ENCODE assay signal across 40 cellular contexts in the genomic region with DNA sequence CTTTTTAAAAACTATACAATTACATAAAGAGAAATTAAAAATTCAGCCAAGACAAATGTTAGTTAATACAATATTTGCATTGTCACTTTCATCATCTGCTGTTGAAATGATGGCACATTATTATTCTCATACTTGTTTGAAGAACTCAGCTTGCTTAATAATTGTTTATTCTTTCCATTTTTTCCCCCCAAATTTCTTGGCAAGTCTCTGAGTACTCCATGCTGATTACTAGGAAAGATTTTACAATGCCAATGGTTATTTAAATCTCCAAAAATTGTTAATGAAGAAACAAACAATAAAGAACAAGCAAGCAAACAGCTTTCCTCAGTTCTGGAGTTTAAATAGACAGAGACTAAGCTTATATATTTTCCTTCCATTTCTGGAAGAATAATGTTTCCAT. TPM values are rescaled to one million over a fixed set of nuclear protein-coding genes. Genes with fewer than 3 reads are reported as not detected.
"Had no signal": no experiment of that assay in that cellular context is flagged by ENCODE, and none has a peak within 500 bp of the region (broad histone marks: within the 10 kb centered on the region; RNA-seq: fewer than 3 reads in every experiment).

No MANE protein-coding gene starts in this region.

- DNase-seq: activated CD4-positive, alpha-beta memory T cell treated with anti-CD3 and anti-CD28 coated beads, Interleukin-2, amount 10 ng/mL, durations not matched to agents 7 days and 5 days; activated CD4-positive, alpha-beta T cell treated with anti-CD3 and anti-CD28 coated beads for 1 hour; activated CD4-positive, alpha-beta T cell treated with anti-CD3 and anti-CD28 coated beads for 36 hours; activated CD4-positive, alpha-beta T cell treated with anti-CD3 and anti-CD28 coated beads for 48 hours; activated CD4-positive, alpha-beta T cell treated with anti-CD3 and anti-CD28 coated beads, Interleukin-2, amount 10 ng/mL, durations not matched to agents 7 days and 5 days; activated CD4-positive, alpha-beta T cell treated with anti-CD3 and anti-CD28 coated beads, Interleukin-2, amount 50 U/mL, for 48 hours; activated CD4-positive, CD25-positive, alpha-beta regulatory T cell; activated CD8-positive, alpha-beta memory T cell treated with anti-CD3 and anti-CD28 coated beads for 24 hours; activated CD8-positive, alpha-beta memory T cell treated with anti-CD3 and anti-CD28 coated beads, Interleukin-2, amount 10 ng/mL, durations not matched to agents 7 days and 5 days; activated CD8-positive, alpha-beta memory T cell treated with anti-CD3 and anti-CD28 coated beads, Interleukin-2, amount 50 U/mL, for 48 hours; activated CD8-positive, alpha-beta T cell treated with anti-CD3 and anti-CD28 coated beads, Interleukin-2, amount 10 ng/mL, durations not matched to agents 7 days and 5 days; activated effector memory CD4-positive, alpha-beta T cell treated with Interleukin-2 at 50 U/mL for 16 hours; activated gamma-delta T cell; activated naive CD4-positive, alpha-beta T cell treated with anti-CD3 and anti-CD28 coated beads, Interleukin-2, amount 10 ng/mL, durations not matched to agents 7 days and 5 days; activated naive CD4-positive, alpha-beta T cell treated with Interleukin-2 at 50 U/mL for 16 hours; activated naive CD8-positive, alpha-beta T cell treated with anti-CD3 and anti-CD28 coated beads, Interleukin-2, amount 10 ng/mL, durations not matched to agents 7 days and 5 days; activated naive CD8-positive, alpha-beta T cell treated with anti-CD3 and anti-CD28 coated beads, Interleukin-2, amount 50 U/mL, for 24 hours; activated T-cell treated with anti-CD3 and anti-CD28 coated beads, Interleukin-2, amount 50 U/mL, for 24 hours; activated T-cell treated with anti-CD3 and anti-CD28 coated beads, Interleukin-2, amount 50 U/mL, for 48 hours; amygdala; anterior cingulate cortex; caudate nucleus; cerebellar nuclear complex; T-helper 1 cell; T-helper 2 cell; T-helper 9 cell; WERI-Rb-1 had no signal

- H3K36me3 ChIP-seq: ascending aorta, cardiac muscle cell, WERI-Rb-1 had no signal

- H3K27ac Mint-ChIP-seq: activated CD4-positive, alpha-beta memory T cell treated with anti-CD3 and anti-CD28 coated beads, Interleukin-2, amount 10 ng/mL, durations not matched to agents 7 days and 5 days; activated CD4-positive, alpha-beta T cell treated with anti-CD3 and anti-CD28 coated beads for 36 hours; activated CD4-positive, alpha-beta T cell treated with anti-CD3 and anti-CD28 coated beads, Interleukin-2, amount 10 ng/mL, durations not matched to agents 7 days and 5 days; activated CD8-positive, alpha-beta memory T cell treated with anti-CD3 and anti-CD28 coated beads, Interleukin-2, amount 10 ng/mL, durations not matched to agents 7 days and 5 days; activated CD8-positive, alpha-beta T cell treated with anti-CD3 and anti-CD28 coated beads, Interleukin-2, amount 10 ng/mL, durations not matched to agents 7 days and 5 days; activated naive CD4-positive, alpha-beta T cell treated with anti-CD3 and anti-CD28 coated beads, Interleukin-2, amount 10 ng/mL, durations not matched to agents 7 days and 5 days; activated naive CD4-positive, alpha-beta T cell treated with anti-CD3 and anti-CD28 coated beads, Interleukin-2, amount 50 U/mL, for 24 hours; activated naive CD8-positive, alpha-beta T cell; activated naive CD8-positive, alpha-beta T cell treated with anti-CD3 and anti-CD28 coated beads, Interleukin-2, amount 10 ng/mL, durations not matched to agents 7 days and 5 days; activated naive CD8-positive, alpha-beta T cell treated with anti-CD3 and anti-CD28 coated beads, Interleukin-2, amount 50 U/mL, for 24 hours; activated T-cell treated with anti-CD3 and anti-CD28 coated beads, Interleukin-2, amount 50 U/mL, for 24 hours; activated T-helper 2 cell treated with anti-CD3 and anti-CD28 coated beads, Interferon-gamma antibody, Interleukin-2, Interleukin-4, amounts not matched to agents 10 μg/mL and 5 μg/mL and 100 μg/mL, durations not matched to agents 14 hours and 24 hours and 36 hours; brain; T-helper 1 cell treated with Interleukin-12 subunit alpha and Interleukin-12 subunit beta and Interleukin-4 antibody, amounts not matched to agents 30 μg/mL and 1 μg/mL, for 36 hours; T-helper 2 cell treated with Interferon-gamma antibody and Interleukin-4, amounts not matched to agents 5 μg/mL and 100 μg/mL, for 36 hours; WTC11 had no signal

- H3K4me3 Mint-ChIP-seq: activated CD4-positive, alpha-beta memory T cell treated with anti-CD3 and anti-CD28 coated beads, Interleukin-2, amount 10 ng/mL, durations not matched to agents 7 days and 5 days; activated CD4-positive, alpha-beta T cell treated with anti-CD3 and anti-CD28 coated beads for 36 hours; activated CD4-positive, alpha-beta T cell treated with anti-CD3 and anti-CD28 coated beads, Interleukin-2, amount 10 ng/mL, durations not matched to agents 7 days and 5 days; activated CD8-positive, alpha-beta memory T cell treated with anti-CD3 and anti-CD28 coated beads, Interleukin-2, amount 10 ng/mL, durations not matched to agents 7 days and 5 days; activated CD8-positive, alpha-beta T cell treated with anti-CD3 and anti-CD28 coated beads, Interleukin-2, amount 10 ng/mL, durations not matched to agents 7 days and 5 days; activated naive CD4-positive, alpha-beta T cell treated with anti-CD3 and anti-CD28 coated beads, Interleukin-2, amount 10 ng/mL, durations not matched to agents 7 days and 5 days; activated naive CD4-positive, alpha-beta T cell treated with anti-CD3 and anti-CD28 coated beads, Interleukin-2, amount 50 U/mL, for 24 hours; activated naive CD8-positive, alpha-beta T cell; activated naive CD8-positive, alpha-beta T cell treated with anti-CD3 and anti-CD28 coated beads, Interleukin-2, amount 10 ng/mL, durations not matched to agents 7 days and 5 days; activated naive CD8-positive, alpha-beta T cell treated with anti-CD3 and anti-CD28 coated beads, Interleukin-2, amount 50 U/mL, for 24 hours; activated T-cell treated with anti-CD3 and anti-CD28 coated beads, Interleukin-2, amount 50 U/mL, for 24 hours; brain; central memory CD8-positive, alpha-beta T cell; T-helper 1 cell treated with Interleukin-12 subunit alpha and Interleukin-12 subunit beta and Interleukin-4 antibody, amounts not matched to agents 30 μg/mL and 1 μg/mL, for 36 hours; T-helper 2 cell treated with Interferon-gamma antibody and Interleukin-4, amounts not matched to agents 5 μg/mL and 100 μg/mL, for 36 hours; WTC11 had no signal

- H3K27me3 ChIP-seq: ascending aorta, cardiac muscle cell had no signal

- ATAC-seq: activated CD4-positive, alpha-beta T cell treated with anti-CD3 and anti-CD28 coated beads for 36 hours; activated CD4-positive, CD25-positive, alpha-beta regulatory T cell treated with anti-CD3 and anti-CD28 coated beads, Interleukin-2, amount 50 U/mL, for 24 hours; activated CD8-positive, alpha-beta memory T cell treated with anti-CD3 and anti-CD28 coated beads, Interleukin-2, amount 10 ng/mL, durations not matched to agents 7 days and 5 days; activated CD8-positive, alpha-beta T cell treated with anti-CD3 and anti-CD28 coated beads, Interleukin-2, amount 10 ng/mL, durations not matched to agents 7 days and 5 days; activated naive CD8-positive, alpha-beta T cell treated with anti-CD3 and anti-CD28 coated beads, Interleukin-2, amount 50 U/mL, for 24 hours; WTC11 had no signal

- H3K4me3 ChIP-seq: ascending aorta, cardiac muscle cell had no signal

- H3K27ac ChIP-seq: ascending aorta, cardiac muscle cell, WERI-Rb-1 had no signal

- H3K4me1 ChIP-seq: ascending aorta had no signal

- H3K27me3 Mint-ChIP-seq: activated naive CD4-positive, alpha-beta T cell treated with anti-CD3 and anti-CD28 coated beads, Interleukin-2, amount 10 ng/mL, durations not matched to agents 7 days and 5 days; central memory CD8-positive, alpha-beta T cell had no signal

- H3K36me3 Mint-ChIP-seq: activated CD8-positive, alpha-beta memory T cell treated with anti-CD3 and anti-CD28 coated beads, Interleukin-2, amount 10 ng/mL, durations not matched to agents 7 days and 5 days; activated naive CD4-positive, alpha-beta T cell treated with anti-CD3 and anti-CD28 coated beads, Interleukin-2, amount 10 ng/mL, durations not matched to agents 7 days and 5 days; activated naive CD4-positive, alpha-beta T cell treated with anti-CD3 and anti-CD28 coated beads, Interleukin-2, amount 50 U/mL, for 24 hours; activated naive CD8-positive, alpha-beta T cell; activated naive CD8-positive, alpha-beta T cell treated with anti-CD3 and anti-CD28 coated beads, Interleukin-2, amount 10 ng/mL, durations not matched to agents 7 days and 5 days; brain had no signal

- H3K9me3 ChIP-seq: ascending aorta had no signal

- H3K9me3 Mint-ChIP-seq: activated CD4-positive, alpha-beta memory T cell treated with anti-CD3 and anti-CD28 coated beads, Interleukin-2, amount 10 ng/mL, durations not matched to agents 7 days and 5 days; activated CD4-positive, alpha-beta T cell treated with anti-CD3 and anti-CD28 coated beads, Interleukin-2, amount 10 ng/mL, durations not matched to agents 7 days and 5 days; activated naive CD4-positive, alpha-beta T cell treated with anti-CD3 and anti-CD28 coated beads, Interleukin-2, amount 10 ng/mL, durations not matched to agents 7 days and 5 days; activated naive CD8-positive, alpha-beta T cell treated with anti-CD3 and anti-CD28 coated beads, Interleukin-2, amount 10 ng/mL, durations not matched to agents 7 days and 5 days; activated naive CD8-positive, alpha-beta T cell treated with anti-CD3 and anti-CD28 coated beads, Interleukin-2, amount 50 U/mL, for 24 hours; activated T-cell treated with anti-CD3 and anti-CD28 coated beads, Interleukin-2, amount 50 U/mL, for 24 hours; activated T-helper 2 cell treated with anti-CD3 and anti-CD28 coated beads, Interferon-gamma antibody, Interleukin-2, Interleukin-4, amounts not matched to agents 10 μg/mL and 5 μg/mL and 100 μg/mL, durations not matched to agents 14 hours and 24 hours and 36 hours; T-helper 1 cell treated with Interleukin-12 subunit alpha and Interleukin-12 subunit beta and Interleukin-4 antibody, amounts not matched to agents 30 μg/mL and 1 μg/mL, for 36 hours; T-helper 2 cell treated with Interferon-gamma antibody and Interleukin-4, amounts not matched to agents 5 μg/mL and 100 μg/mL, for 36 hours had no signal

- H3K4me1 Mint-ChIP-seq: activated CD4-positive, alpha-beta memory T cell treated with anti-CD3 and anti-CD28 coated beads, Interleukin-2, amount 10 ng/mL, durations not matched to agents 7 days and 5 days; activated CD4-positive, alpha-beta T cell treated with anti-CD3 and anti-CD28 coated beads for 36 hours; activated CD4-positive, alpha-beta T cell treated with anti-CD3 and anti-CD28 coated beads, Interleukin-2, amount 10 ng/mL, durations not matched to agents 7 days and 5 days; activated CD8-positive, alpha-beta memory T cell treated with anti-CD3 and anti-CD28 coated beads, Interleukin-2, amount 10 ng/mL, durations not matched to agents 7 days and 5 days; activated naive CD4-positive, alpha-beta T cell treated with anti-CD3 and anti-CD28 coated beads, Interleukin-2, amount 10 ng/mL, durations not matched to agents 7 days and 5 days; activated naive CD4-positive, alpha-beta T cell treated with anti-CD3 and anti-CD28 coated beads, Interleukin-2, amount 50 U/mL, for 24 hours; activated naive CD8-positive, alpha-beta T cell treated with anti-CD3 and anti-CD28 coated beads, Interleukin-2, amount 10 ng/mL, durations not matched to agents 7 days and 5 days; activated naive CD8-positive, alpha-beta T cell treated with anti-CD3 and anti-CD28 coated beads, Interleukin-2, amount 50 U/mL, for 24 hours; brain; central memory CD8-positive, alpha-beta T cell had no signal

RNA-seq across cellular contexts. Expression of a gene that starts 15.1 kb away (rescaled TPM):
- total RNA-seq: activated CD4-positive, alpha-beta memory T cell treated with anti-CD3 and anti-CD28 coated beads, Interleukin-2, amount 10 ng/mL, durations not matched to agents 7 days and 5 days; activated CD4-positive, alpha-beta T cell treated with anti-CD3 and anti-CD28 coated beads for 36 hours; activated CD4-positive, alpha-beta T cell treated with anti-CD3 and anti-CD28 coated beads, Interleukin-2, amount 10 ng/mL, durations not matched to agents 7 days and 5 days; activated CD8-positive, alpha-beta memory T cell treated with anti-CD3 and anti-CD28 coated beads, Interleukin-2, amount 10 ng/mL, durations not matched to agents 7 days and 5 days; activated CD8-positive, alpha-beta T cell treated with anti-CD3 and anti-CD28 coated beads, Interleukin-2, amount 10 ng/mL, durations not matched to agents 7 days and 5 days; activated naive CD8-positive, alpha-beta T cell treated with anti-CD3 and anti-CD28 coated beads, Interleukin-2, amount 10 ng/mL, durations not matched to agents 7 days and 5 days; activated T-helper 2 cell treated with anti-CD3 and anti-CD28 coated beads, Interferon-gamma antibody, Interleukin-2, Interleukin-4, amounts not matched to agents 10 μg/mL and 5 μg/mL and 100 μg/mL, durations not matched to agents 14 hours and 24 hours and 36 hours; ascending aorta; bronchial epithelial cell; chondrocyte had no signal
